In genomic region chr3:134212898-134213665, GRCh38 we compare ENCODE assay signal across 8 cellular contexts. TPM values are rescaled to one million over a fixed set of nuclear protein-coding genes. Genes with fewer than 3 reads are reported as not detected.
A peak's percentile ranks its signal among the peaks of the same experiment; 100 is the strongest.
DNase-seq lines count a peak whose midpoint lies in the region; ATAC-seq, FAIRE-seq and TF ChIP-seq lines count a peak whose summit lies in the region.

No MANE protein-coding gene starts in this region.

- H3K4me2 ChIP-seq in A549: no peak overlapping the region

- H3K27ac ChIP-seq in A549: no peak overlapping the region
- H3K27ac ChIP-seq in colonic mucosa: no peak overlapping the region
- no peak overlapping the region for H3K27ac ChIP-seq in liver (ENCODE audit: low read depth in 1 of 2, low read length in 2 of 2)

- peak; percentile 84 for TF ChIP-seq CTCF in A549 (IDR thresholded peaks at IDR 0.05)
- peak; percentile 93 for TF ChIP-seq CTCF in colonic mucosa (IDR thresholded peaks at IDR 0.05)
- peak; percentile 91 for TF ChIP-seq CTCF in liver (IDR thresholded peaks at IDR 0.05; ENCODE audit: low read depth, low read length, missing input control)

- peak; percentile 60 to 71 for DNase-seq in A549 (ENCODE audit: low read depth in 1 of 2, low spot score in 1 of 2)
- peak; percentile 28 for DNase-seq in NCI-H446 treated with DMSO at 0.1 percent for 48 hours (lab: John Stamatoyannopoulos, UW)
- DNase-seq in activated CD4-positive, alpha-beta T cell treated with anti-CD3 and anti-CD28 coated beads for 4 hours: peak; percentile 80 to 94
- DNase-seq in colonic mucosa: peak; percentile 92
- DNase-seq in stimulated activated CD4-positive, alpha-beta T cell treated with anti-CD3 and anti-CD28 coated beads, TNF-alpha, amount 100 ng/mL, for 48 hours (ENCODE audit: low read depth in 3 of 3): peak; percentile 74 to 85 (median 84)

- CTCF ChIA-PET in A549 (lab: Yijun Ruan, JAX): interaction anchor here (0.6 to 5.1 kb wide), 34 partner anchors 11 to 395 kb away, joined by 3 to 60 read pairs (median 5); no protein-coding TSS in a partner anchor

- TF ChIP-seq EP300 in A549 (IDR thresholded peaks at IDR 0.05): no peak

- H3K36me3 ChIP-seq in colonic mucosa (no peaks in the 10 kb centered on the region), liver (ENCODE audit: control insufficient read depth in 4 of 4, insufficient read depth in 3 of 4, low read depth in 1 of 4, low read length in 3 of 4) (peaks cover 0 to 10% (median 8%) of the 10 kb centered on the region in 4 donors)

- POLR2A ChIA-PET in A549 (lab: Yijun Ruan, JAX): interaction anchor here (0.6 kb wide), 1 partner anchor 1495 kb away, joined by 3 read pairs; no protein-coding TSS in a partner anchor

- ATAC-seq in A549 (peak; percentile 98 to 99), GM18511 (IDR thresholded peaks at IDR 0.05; ENCODE audit: unreplicated experiment) (peak; percentile 79), HG03108 (IDR thresholded peaks at IDR 0.05; ENCODE audit: unreplicated experiment) (peak; percentile 69)

- 14% methylated on average over 3 of the region's 4 CpGs for WGBS in A549 (ENCODE audit: missing lambda C conversion rate)
- 22% methylated on average over 4 of the region's 4 CpGs for WGBS in liver

- no peaks in the 10 kb centered on the region for H3K9me3 ChIP-seq in A549
- H3K9me3 ChIP-seq in colonic mucosa: no peaks in the 10 kb centered on the region
- H3K9me3 ChIP-seq in liver (ENCODE audit: control insufficient read depth in 4 of 4, low read length in 3 of 4): no peaks in the 10 kb centered on the region

- H3K9ac ChIP-seq in colonic mucosa (ENCODE audit: low read depth in 2 of 2, low read length in 2 of 2) (no peak overlapping the region), liver (ENCODE audit: low read depth in 1 of 2, low read length in 2 of 2) (no peak overlapping the region)

- TF ChIP-seq RAD21 in A549 (conservative IDR thresholded peaks at IDR 0.05 in 1 of 2, IDR thresholded peaks at IDR 0.05 in 1 of 2) (peak; percentile 68 to 75), liver (IDR thresholded peaks at IDR 0.05) (peak; percentile 91 to 97)

- H3K27me3 ChIP-seq in colonic mucosa: no peaks in the 10 kb centered on the region
- no peaks in the 10 kb centered on the region for H3K27me3 ChIP-seq in liver (ENCODE audit: control insufficient read depth in 4 of 4, insufficient read depth in 4 of 4, low read length in 3 of 4)

- FAIRE-seq in A549 (lab: Jason Lieb, UNC): peak; percentile 7

- TF ChIP-seq POLR2A in A549 (IDR thresholded peaks at IDR 0.05; ENCODE audit: low read length): no peak

- H3K4me1 ChIP-seq in A549 (peaks cover 3% of the 10 kb centered on the region; the same call in 1 of the 3 replicates), colonic mucosa (no peaks in the 10 kb centered on the region), liver (ENCODE audit: control insufficient read depth in 4 of 4, insufficient read depth in 4 of 4, low read length in 3 of 4) (no peaks in the 10 kb centered on the region)

- intact Hi-C loops in colonic mucosa (cut with DNase I): loop anchor here (5.0 kb wide), 3 partner anchors 84 to 281 kb away; no protein-coding TSS in a partner anchor

- H3K4me3 ChIP-seq in A549 (no peak overlapping the region), colonic mucosa (no peak overlapping the region), liver (ENCODE audit: low read depth in 1 of 3, low read length in 3 of 3) (no peak overlapping the region)

TF ChIP-seq in A549, 52 proteins besides CTCF, POLR2A, EP300 and RAD21:
- TF ChIP-seq ESRRA (IDR thresholded peaks at IDR 0.05; ENCODE audit: borderline replicate concordance, low read length): no peak
- peak; percentile 64 for TF ChIP-seq SMC3 (IDR thresholded peaks at IDR 0.05)

TF ChIP-seq in liver, 16 proteins besides CTCF, POLR2A, EP300 and RAD21:
- no peak for TF ChIP-seq HNF4G (IDR thresholded peaks at IDR 0.05)
- no peak for TF ChIP-seq FOXA1 (IDR thresholded peaks at IDR 0.05)
- no peak for TF ChIP-seq ATF3 (IDR thresholded peaks at IDR 0.05)
- TF ChIP-seq EGR1 (IDR thresholded peaks at IDR 0.05; ENCODE audit: low read depth in 2 of 2): no peak
- no peak for TF ChIP-seq MAX (IDR thresholded peaks at IDR 0.05)
- no peak for TF ChIP-seq YY1 (IDR thresholded peaks at IDR 0.05)
- TF ChIP-seq ZBTB33 (IDR thresholded peaks at IDR 0.05): no peak
- no peak for TF ChIP-seq REST (IDR thresholded peaks at IDR 0.05)
- TF ChIP-seq NR2F2 (IDR thresholded peaks at IDR 0.05): no peak
- no peak for TF ChIP-seq JUND (IDR thresholded peaks at IDR 0.05)
- TF ChIP-seq TAF1 (conservative IDR thresholded peaks at IDR 0.05): no peak
- TF ChIP-seq FOXA2 (IDR thresholded peaks at IDR 0.05): no peak
- no peak for TF ChIP-seq SP1 (IDR thresholded peaks at IDR 0.05)

RNA-seq across cellular contexts. Expression of gene RYK, which starts 37.6 kb away (rescaled TPM):
- polyA plus RNA-seq in A549 (2011; rRNA removed) (41.9 and 46.6 TPM in 2 replicates), A549 (2017; fragmentation: RNase III; extraction: RNeasy Plus Mini Kit Qiagen cat#74134 plus additional on column Dnase treatment) (28.4 to 30.6 TPM (median 29.2 TPM) in 3 replicates), liver (10 to 100 TPM in 1 of 2 donors, 1 to 10 TPM in 1; 7.5 to 10.0 TPM)
- polyA plus RNA-seq in A549 (2012; cell fraction: cytosol; rRNA removed): 12.7 and 18.3 TPM in 2 replicates
- polyA plus RNA-seq in A549 (2012; cell fraction: nucleus; rRNA removed): 11.6 and 20.5 TPM in 2 replicates
- 33.0 and 43.6 TPM in 2 replicates for polyA minus RNA-seq in A549 (2011; rRNA and poly(A)+ RNA removed)
- total RNA-seq in colonic mucosa (10 to 100 TPM; 30.7 to 40.6 TPM), liver (10 to 100 TPM; 20.5 to 36.1 TPM)

Comparison
In these comparisons a context has a peak if more than half of its experiments do, and no peak if none do; other contexts are left out.
1. DNase-seq: peak in every context shown above with its lines; median percentile 92 in colonic mucosa; 87 in activated CD4-positive, alpha-beta T cell treated with anti-CD3 and anti-CD28 coated beads for 4 hours; 84 in stimulated activated CD4-positive, alpha-beta T cell treated with anti-CD3 and anti-CD28 coated beads, TNF-alpha, amount 100 ng/mL, for 48 hours; 66 in A549; 28 in NCI-H446 treated with DMSO at 0.1 percent for 48 hours.